Comparison of ENCODE assay signal across 19 cellular contexts in genomic region chr11:3380706-3381570, GRCh38. TPM values are rescaled to one million over a fixed set of nuclear protein-coding genes. Genes with fewer than 3 reads are reported as not detected.
DNase-seq lines count a peak whose midpoint lies in the region; ATAC-seq, FAIRE-seq and TF ChIP-seq lines count a peak whose summit lies in the region.
"Had no signal": no experiment of that assay in that cellular context is flagged by ENCODE, and none has a peak within 500 bp of the region (broad histone marks: within the 10 kb centered on the region; RNA-seq: fewer than 3 reads in every experiment).

No MANE protein-coding gene starts in this region.

- peak overlapping the region; percentile 33 for H3K4me2 ChIP-seq in astrocyte (ENCODE audit: low read length)

- no peak for TF ChIP-seq EP300 in stomach (IDR thresholded peaks at IDR 0.05)

- H3K27me3 ChIP-seq in astrocyte (ENCODE audit: insufficient read depth, low read length) (no peaks in the 10 kb centered on the region), stomach (no peaks in the 10 kb centered on the region)
- H3K27me3 ChIP-seq: body of pancreas, pancreas had no signal

- peak overlapping the region; percentile 77 for H3K27ac Mint-ChIP-seq in astrocyte (ENCODE audit: unreplicated experiment)

- H3K36me3 ChIP-seq in astrocyte (ENCODE audit: insufficient read depth, low read length) (peaks cover 7% of the 10 kb centered on the region), stomach (peaks cover 6 to 20% (median 14%) of the 10 kb centered on the region in 4 donors)
- H3K36me3 ChIP-seq: pancreas had no signal

- peak overlapping the region; percentile 93 for H3K4me3 Mint-ChIP-seq in astrocyte (ENCODE audit: unreplicated experiment)

- no peak for TF ChIP-seq POLR2A in stomach (IDR thresholded peaks at IDR 0.05)

- peaks cover 45% of the 10 kb centered on the region for H3K36me3 Mint-ChIP-seq in astrocyte (ENCODE audit: low read depth, unreplicated experiment)

- peaks cover 3% of the 10 kb centered on the region for H3K9me3 Mint-ChIP-seq in astrocyte (ENCODE audit: unreplicated experiment)

- peaks cover 2% of the 10 kb centered on the region for H3K9me3 ChIP-seq in astrocyte (ENCODE audit: insufficient read depth, low read depth, low read length)
- peaks cover 2% of the 10 kb centered on the region for H3K9me3 ChIP-seq in iPS-18c (ENCODE audit: control insufficient read depth, insufficient read depth, low read length)
- no peaks in the 10 kb centered on the region for H3K9me3 ChIP-seq in stomach
- H3K9me3 ChIP-seq: body of pancreas, pancreas had no signal

- intact Hi-C loops in stomach (cut with DNase I; ENCODE audit: low total_unique reads): no loop called here

- TF ChIP-seq CTCF in astrocyte (IDR thresholded peaks at IDR 0.05; ENCODE audit: insufficient read depth, low read depth, low read length): no peak
- TF ChIP-seq CTCF in stomach (IDR thresholded peaks at IDR 0.05): no peak

- H4K20me1 ChIP-seq in astrocyte (ENCODE audit: insufficient read depth, low read length): peaks cover 16% of the 10 kb centered on the region

- 40 to 55% (median 45%) methylated on average over 12 of the region's 12 CpGs for WGBS in stomach, 5 donors

- H3K79me2 ChIP-seq in astrocyte (ENCODE audit: insufficient read depth, low read length): peaks cover 30% of the 10 kb centered on the region

- H3K4me1 ChIP-seq in astrocyte (ENCODE audit: insufficient read depth, low read length) (peaks cover 6% of the 10 kb centered on the region), stomach (peaks cover 8 to 58% (median 29%) of the 10 kb centered on the region in 4 donors)

- H3K27ac ChIP-seq in astrocyte (ENCODE audit: low read depth, low read length): no peak overlapping the region
- H3K27ac ChIP-seq in stomach: peak overlapping the region in 1 of 5 donors; percentile 18
- H3K27ac ChIP-seq: 22Rv1, body of pancreas, pancreas, RWPE1 had no signal

- peaks cover 22% of the 10 kb centered on the region for H3K4me1 Mint-ChIP-seq in astrocyte (ENCODE audit: low read depth, unreplicated experiment)

- DNase-seq in NCI-H82 (lab: John Stamatoyannopoulos, UW) (peak; percentile 72), NCI-H82 treated with DMSO at 0.1 percent for 48 hours (lab: John Stamatoyannopoulos, UW; ENCODE audit: unreplicated experiment) (no peak), astrocyte (ENCODE audit: low read depth) (no peak), stomach (no peak), GM19240 (ENCODE audit: insufficient read length, low spot score) (no peak), LoVo (ENCODE audit: low spot score) (no peak)
- DNase-seq: activated T-cell treated with anti-CD3 and anti-CD28 coated beads, Interleukin-2, amount 50 U/mL, for 1 hour; erythroblast; kidney glomerular epithelial cell; MM.1S; NCI-H2227 treated with DMSO at 0.1 percent for 48 hours; pancreas; stimulated activated CD4-positive, alpha-beta T cell treated with anti-CD3 and anti-CD28 coated beads, Interleukin-2, amount 100 ng/mL, for 48 hours had no signal

- no peak for FAIRE-seq in astrocyte (lab: Jason Lieb, UNC)
- FAIRE-seq: pancreas, TTC549 had no signal

- H2AFZ ChIP-seq in astrocyte (ENCODE audit: low read depth, low read length): no peak overlapping the region

- no peak for ATAC-seq in HG02759 (IDR thresholded peaks at IDR 0.05; ENCODE audit: unreplicated experiment)
- ATAC-seq: body of pancreas, pancreas had no signal

- no peak overlapping the region for H3K9ac ChIP-seq in astrocyte (ENCODE audit: low read length)

- no peaks in the 10 kb centered on the region for H3K27me3 Mint-ChIP-seq in astrocyte (ENCODE audit: low read depth, unreplicated experiment)

- H3K4me3 ChIP-seq in astrocyte (ENCODE audit: insufficient read depth, low read depth, low read length) (no peak overlapping the region), iPS-18c (ENCODE audit: insufficient read depth, low read depth, low read length) (peak overlapping the region; percentile 56), stomach (peak overlapping the region in 3 of 4 donors; percentile 22 to 27 (median 27))
- H3K4me3 ChIP-seq: body of pancreas had no signal

RNA-seq across cellular contexts. Expression of gene ZNF195, which starts 2.0 kb away (rescaled TPM):
- total RNA-seq in astrocyte (42.1 and 57.5 TPM in 2 replicates), stomach (10 to 100 TPM; 10.4 to 35.2 (median 18.7) TPM)
- 10 to 100 TPM; 10.8 to 12.7 (median 12.7) TPM for polyA plus RNA-seq in stomach
